12 cellular contexts compared by ENCODE assay signal in genomic region chr1:23282967-23283366, GRCh38.
DNase-seq lines count a peak whose midpoint lies in the region; ATAC-seq, FAIRE-seq and TF ChIP-seq lines count a peak whose summit lies in the region.
"Had no signal": no experiment of that assay in that cellular context is flagged by ENCODE, and none has a peak within 500 bp of the region (broad histone marks: within the 10 kb centered on the region; RNA-seq: fewer than 3 reads in every experiment).

No MANE protein-coding gene starts in this region.

- TF ChIP-seq RAD21 in A549 (conservative IDR thresholded peaks at IDR 0.05 in 1 of 2, IDR thresholded peaks at IDR 0.05 in 1 of 2): no peak

- CTCF ChIA-PET in A549 (lab: Yijun Ruan, JAX): interaction anchor here (1.1 to 1.6 kb wide), 2 partner anchors 66 to 184 kb away, joined by 3 to 5 read pairs; partner anchors contain the start of gene HTR1D

- in situ Hi-C loops in astrocyte of the cerebellum (cut with HindIII; ENCODE audit: low sequenced_read_pairs): no loop called here

- WGBS in A549 (ENCODE audit: missing lambda C conversion rate): 4% methylated on average over 5 of the region's 5 CpGs

- no peaks in the 10 kb centered on the region for H3K9me3 ChIP-seq in A549
- H3K9me3 ChIP-seq: thyroid gland had no signal

- H3K4me3 ChIP-seq in A549 (peak overlapping the region; percentile 6; the same call in 1 of the 3 replicates), astrocyte of the cerebellum (ENCODE audit: low read depth, low read length) (no peak overlapping the region)
- H3K4me3 ChIP-seq: thyroid gland had no signal

- FAIRE-seq in A549 (lab: Jason Lieb, UNC): no peak
- FAIRE-seq: TTC549 had no signal

- TF ChIP-seq EP300 in A549 (IDR thresholded peaks at IDR 0.05): no peak

- TF ChIP-seq POLR2A in A549 (IDR thresholded peaks at IDR 0.05; ENCODE audit: low read length): no peak

- POLR2A ChIA-PET in A549 (lab: Yijun Ruan, JAX): no interaction called here

- peak overlapping the region; percentile 78 for H3K4me2 ChIP-seq in A549

- peaks cover 56% of the 10 kb centered on the region for H3K4me1 ChIP-seq in A549
- H3K4me1 ChIP-seq: thyroid gland had no signal

- peak overlapping the region; percentile 62 to 80 for H3K27ac ChIP-seq in A549
- H3K27ac ChIP-seq: thyroid gland had no signal

- ATAC-seq in A549 (peak in 1 of 2 experiments; percentile 44; a peak in 2 of 6 replicates), left lobe of liver (peak; percentile 8), HG02970 (IDR thresholded peaks at IDR 0.05; ENCODE audit: low FRiP score, unreplicated experiment) (no peak), HG03045 (IDR thresholded peaks at IDR 0.05; ENCODE audit: unreplicated experiment) (no peak)

- TF ChIP-seq CTCF in A549 (IDR thresholded peaks at IDR 0.05) (no peak), astrocyte of the cerebellum (IDR thresholded peaks at IDR 0.05; ENCODE audit: low read depth, low read length, missing control alignments) (no peak)

- DNase-seq in A549 (ENCODE audit: low read depth in 1 of 2, low spot score in 1 of 2) (peak in 1 of 2 experiments; percentile 34), HT-29 (ENCODE audit: low spot score) (peak; percentile 64), astrocyte of the cerebellum (ENCODE audit: low read depth) (peak; percentile 22), left lobe of liver (ENCODE audit: low spot score) (no peak), iPS-NIHi7 (ENCODE audit: extremely low spot score) (no peak), HUDEP-2 (lab: John Stamatoyannopoulos, UW; ENCODE audit: unreplicated experiment in 76 of 76) (no peak)
- DNase-seq: activated naive CD4-positive, alpha-beta T cell treated with anti-CD3 and anti-CD28 coated beads, Interleukin-2, amount 10 ng/mL, durations not matched to agents 7 days and 5 days; NCI-H774; thyroid gland had no signal

TF ChIP-seq in A549, 52 proteins besides CTCF, POLR2A, EP300 and RAD21:
- TF ChIP-seq NR3C1 (IDR thresholded peaks at IDR 0.05) (no peak), REST (IDR thresholded peaks at IDR 0.05) (no peak), MAFK (IDR thresholded peaks at IDR 0.05; ENCODE audit: partially characterized antibody) (no peak), HOXB13 (CRISPR knock-in tag; IDR thresholded peaks at IDR 0.05; ENCODE audit: low read depth) (no peak), EHF (CRISPR knock-in tag; IDR thresholded peaks at IDR 0.05) (no peak), HMGXB4 (CRISPR knock-in tag; IDR thresholded peaks at IDR 0.05; ENCODE audit: borderline replicate concordance) (no peak), TFCP2L1 (CRISPR knock-in tag; IDR thresholded peaks at IDR 0.05) (no peak), JUNB (IDR thresholded peaks at IDR 0.05) (peak; percentile 65), POLR2AphosphoS2 (conservative IDR thresholded peaks at IDR 0.05; ENCODE audit: low read length) (no peak), RNF2 (IDR thresholded peaks at IDR 0.05; ENCODE audit: borderline replicate concordance, low read depth) (no peak), TP53 (CRISPR knock-in tag; IDR thresholded peaks at IDR 0.05) (no peak), SREBF2 (IDR thresholded peaks at IDR 0.05) (no peak), JUN (IDR thresholded peaks at IDR 0.05) (0 out of 5 replicates have a peak, but pooled peaks of 1 of the 2 experiments have one; percentile 23), ESRRA (IDR thresholded peaks at IDR 0.05; ENCODE audit: borderline replicate concordance, low read length) (peak; percentile 26; the same call in 1 of the 2 replicates), CEBPB (IDR thresholded peaks at IDR 0.05) (peak in 1 of 2 experiments; percentile 66; a peak in 1 of 4 replicates), HEYL (CRISPR knock-in tag; IDR thresholded peaks at IDR 0.05) (no peak), GATA3 (IDR thresholded peaks at IDR 0.05; ENCODE audit: borderline replicate concordance) (peak; percentile 56; the same call in 1 of the 2 replicates), RARB (CRISPR knock-in tag; IDR thresholded peaks at IDR 0.05) (no peak), ZNF302 (CRISPR knock-in tag; IDR thresholded peaks at IDR 0.05) (no peak), FOSL2 (IDR thresholded peaks at IDR 0.05) (peak; percentile 54; the same call in 1 of the 2 replicates), FOSL2 (CRISPR knock-in tag; IDR thresholded peaks at IDR 0.05) (peak; percentile 96), HOXB5 (CRISPR knock-in tag; IDR thresholded peaks at IDR 0.05) (no peak), KDM1A (IDR thresholded peaks at IDR 0.05; ENCODE audit: low read depth) (no peak), BHLHE40 (IDR thresholded peaks at IDR 0.05; ENCODE audit: low read depth, low read length) (no peak)

Comparison
In these comparisons a context has a peak if more than half of its experiments do, and no peak if none do; other contexts are left out.
1. DNase-seq: peak in HT-29 (single experiment) and astrocyte of the cerebellum (single experiment); none in left lobe of liver (single experiment), iPS-NIHi7 (single experiment) and HUDEP-2 (0 of 76).